Comparison of ENCODE assay signal across 9 cellular contexts in genomic region chrX:11558972-11559371, GRCh38.
A peak's percentile ranks its signal among the peaks of the same experiment; 100 is the strongest.
DNase-seq lines count a peak whose midpoint lies in the region; ATAC-seq and TF ChIP-seq lines count a peak whose summit lies in the region.
"Had no signal": no experiment of that assay in that cellular context is flagged by ENCODE, and none has a peak within 500 bp of the region (broad histone marks: within the 10 kb centered on the region; RNA-seq: fewer than 3 reads in every experiment).

No MANE protein-coding gene starts in this region.

- DNase-seq in NCI-H748 (lab: John Stamatoyannopoulos, UW; ENCODE audit: unreplicated experiment), result peak; percentile 2
- DNase-seq in NCI-H748 treated with DMSO at 0.1 percent for 48 hours (lab: John Stamatoyannopoulos, UW), result no peak
- DNase-seq in OCI-LY7 (ENCODE audit: low spot score), result peak; percentile 33
- DNase-seq in activated T-helper 9 cell treated with anti-CD3 and anti-CD28 coated beads, Interleukin-2, amount 50 U/mL, for 16 hours (ENCODE audit: low read depth), result peak; percentile 26
- DNase-seq in lung microvascular endothelial cell (ENCODE audit: low read depth in 2 of 2), result peak; percentile 9 to 18

- no peaks in the 10 kb centered on the region for H4K20me1 ChIP-seq in OCI-LY7 (ENCODE audit: insufficient read depth, low read length)
- H4K20me1 ChIP-seq: BLaER1 had no signal

- CTCF ChIA-PET in OCI-LY7 (lab: Charles Lee; ENCODE audit: unreplicated experiment), result no interaction called here

- no peaks in the 10 kb centered on the region for H3K36me3 ChIP-seq in OCI-LY7 (ENCODE audit: insufficient read depth, low read length)
- H3K36me3 ChIP-seq: BLaER1 had no signal

- no peaks in the 10 kb centered on the region for H3K4me1 ChIP-seq in OCI-LY7 (ENCODE audit: insufficient read depth, low read length, poor library complexity, severe bottlenecking)
- H3K4me1 ChIP-seq: BLaER1 had no signal

- TF ChIP-seq CTCF in OCI-LY7 (conservative IDR thresholded peaks at IDR 0.05; ENCODE audit: low read length), result peak; percentile 67

- POLR2A ChIA-PET in OCI-LY7 (lab: Charles Lee), result no interaction called here

- no peak overlapping the region for H2AFZ ChIP-seq in OCI-LY7 (ENCODE audit: low read length)

- no peaks in the 10 kb centered on the region for H3K9me3 ChIP-seq in OCI-LY7 (ENCODE audit: low read length)
- H3K9me3 ChIP-seq: BLaER1 had no signal

- H3K27ac ChIP-seq in OCI-LY7 (ENCODE audit: low read depth, low read length, poor library complexity, severe bottlenecking), result no peak overlapping the region
- H3K27ac ChIP-seq: BLaER1 had no signal

- intact Hi-C loops in OCI-LY7 (cut with micrococcal nuclease; ENCODE audit: unreplicated experiment), result no loop called here

- no peak for ATAC-seq in HG02571 (IDR thresholded peaks at IDR 0.05; ENCODE audit: unreplicated experiment)
- ATAC-seq in HG02642 (IDR thresholded peaks at IDR 0.05; ENCODE audit: poor library complexity, unreplicated experiment), result no peak
- no peak for ATAC-seq in GM21447 (IDR thresholded peaks at IDR 0.05; ENCODE audit: unreplicated experiment)

- no peak overlapping the region for H3K4me2 ChIP-seq in OCI-LY7 (ENCODE audit: low read length)
- H3K4me2 ChIP-seq: BLaER1 had no signal

- H3K9me2 ChIP-seq in OCI-LY7 (ENCODE audit: insufficient read depth, low read length), result no peaks in the 10 kb centered on the region

- H3K4me3 ChIP-seq in OCI-LY7 (ENCODE audit: low read depth, low read length, poor library complexity, severe bottlenecking), result no peak overlapping the region
- H3K4me3 ChIP-seq: BLaER1 had no signal

- BruUV-seq in OCI-LY7 (replicated peaks; lab: Mats Ljungman, UMichigan), result no TSS peak

- H3K79me2 ChIP-seq in OCI-LY7 (ENCODE audit: insufficient read depth, low read depth, low read length), result no peaks in the 10 kb centered on the region
